In genomic region chrX:72141372-72142004, GRCh38 we compare ENCODE assay signal across 1 cellular context.
TF ChIP-seq lines count a peak whose summit lies in the region.

No MANE protein-coding gene starts in this region.

TF ChIP-seq in GM12878, 131 proteins besides CTCF, POLR2A, EP300 and RAD21 (continued from another document):
- TF ChIP-seq ZNF207 (IDR thresholded peaks at IDR 0.05; ENCODE audit: borderline replicate concordance) = no peak
- no peak for TF ChIP-seq ZSCAN29 (IDR thresholded peaks at IDR 0.05)
